26 cellular contexts compared by ENCODE assay signal in the genomic region with DNA sequence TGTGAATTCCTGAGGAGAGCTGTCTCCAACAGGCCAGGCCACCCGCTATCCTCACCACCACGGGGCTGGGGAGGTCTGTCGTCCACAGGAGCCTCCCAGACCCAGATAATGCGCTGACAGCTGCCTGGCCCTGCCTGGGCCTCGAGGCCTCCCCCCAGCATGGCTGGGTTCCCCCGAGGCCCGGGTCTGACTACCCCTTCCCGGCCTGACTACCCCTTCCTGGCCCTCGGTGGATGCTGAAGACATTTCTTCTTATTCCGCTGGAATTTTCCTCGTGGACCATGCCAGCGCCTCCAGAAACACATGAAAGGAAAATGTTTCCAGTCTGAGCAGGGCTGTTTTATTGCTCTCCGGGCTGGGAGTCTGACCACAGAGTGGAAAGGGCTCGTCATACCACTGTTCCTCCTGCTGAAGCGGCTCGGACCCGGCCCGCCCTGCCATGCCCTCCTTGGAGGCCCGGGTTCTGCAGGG. TPM values are rescaled to one million over a fixed set of nuclear protein-coding genes. Genes with fewer than 3 reads are reported as not detected.
DNase-seq lines count a peak whose midpoint lies in the region; ATAC-seq and TF ChIP-seq lines count a peak whose summit lies in the region.
"Had no signal": no experiment of that assay in that cellular context is flagged by ENCODE, and none has a peak within 500 bp of the region (broad histone marks: within the 10 kb centered on the region; RNA-seq: fewer than 3 reads in every experiment).

No MANE protein-coding gene starts in this region.

- no peak for TF ChIP-seq CTCF in AG10803 (conservative IDR thresholded peaks at IDR 0.05; ENCODE audit: low read length)
- no peak for TF ChIP-seq CTCF in HFFc6 (IDR thresholded peaks at IDR 0.05)
- no peak for TF ChIP-seq CTCF in heart left ventricle (IDR thresholded peaks at IDR 0.05)
- no peak for TF ChIP-seq CTCF in progenitor cell of endocrine pancreas (IDR thresholded peaks at IDR 0.05; ENCODE audit: unreplicated experiment)

- H3K9me3 ChIP-seq in heart left ventricle = no peaks in the 10 kb centered on the region
- H3K9me3 ChIP-seq: lower lobe of right lung, upper lobe of left lung had no signal

- no peak overlapping the region; the same call in 1 of the 2 replicates for H3K27ac Mint-ChIP-seq in HFFc6
- H3K27ac Mint-ChIP-seq in progenitor cell of endocrine pancreas = peak overlapping the region; percentile 67
- H3K27ac Mint-ChIP-seq: activated CD8-positive, alpha-beta T cell treated with anti-CD3 and anti-CD28 coated beads for 36 hours had no signal

- peaks cover 7% of the 10 kb centered on the region for H3K27me3 Mint-ChIP-seq in HFFc6 (ENCODE audit: insufficient read depth)
- peaks cover 11% of the 10 kb centered on the region for H3K27me3 Mint-ChIP-seq in progenitor cell of endocrine pancreas

- intact Hi-C loops in heart left ventricle (cut with DNase I) = no loop called here
- intact Hi-C loops in left colon (cut with DNase I, micrococcal nuclease) = no loop called here

- ATAC-seq in heart left ventricle (peak in 3 of 4 donors; percentile 7 to 60 (median 13)), left colon (no peak)
- ATAC-seq: activated CD4-positive, CD25-positive, alpha-beta regulatory T cell treated with anti-CD3 and anti-CD28 coated beads, Interleukin-2, amount 50 U/mL, for 24 hours; activated CD8-positive, alpha-beta T cell treated with anti-CD3 and anti-CD28 coated beads for 36 hours had no signal

- H3K4me3 ChIP-seq in AG10803 (ENCODE audit: low read length) = no peak overlapping the region
- no peak overlapping the region for H3K4me3 ChIP-seq in heart left ventricle
- H3K4me3 ChIP-seq: lower lobe of right lung, upper lobe of left lung had no signal

- H3K9me3 Mint-ChIP-seq in HFFc6 (no peaks in the 10 kb centered on the region), progenitor cell of endocrine pancreas (ENCODE audit: low read depth) (no peaks in the 10 kb centered on the region)
- H3K9me3 Mint-ChIP-seq: activated CD8-positive, alpha-beta T cell treated with anti-CD3 and anti-CD28 coated beads for 36 hours; immature natural killer cell had no signal

- DNase-seq in AG10803 (ENCODE audit: low read depth) (peak; percentile 77), HFFc6 (peak; percentile 54), heart left ventricle (no peak), progenitor cell of endocrine pancreas (ENCODE audit: low spot score, unreplicated experiment) (no peak), NCI-H1417 treated with DMSO at 0.1 percent for 48 hours (lab: John Stamatoyannopoulos, UW) (no peak), kidney tubule cell (ENCODE audit: low spot score) (no peak), left colon (no peak), NCI-H1092 treated with DMSO at 0.1 percent for 48 hours (lab: John Stamatoyannopoulos, UW) (no peak)
- DNase-seq: activated CD8-positive, alpha-beta T cell treated with anti-CD3 and anti-CD28 coated beads for 36 hours; activated naive CD4-positive, alpha-beta T cell; central memory CD4-positive, alpha-beta T cell; EL; immature natural killer cell; Kasumi-1; lower lobe of right lung; NCI-H2029; NCI-H82; nucleus accumbens; retina; stimulated activated CD4-positive, alpha-beta T cell treated with anti-CD3 and anti-CD28 coated beads, Interleukin-15, amount 100 ng/mL, for 24 hours; upper lobe of left lung had no signal

- peaks cover 12% of the 10 kb centered on the region for H3K4me1 Mint-ChIP-seq in HFFc6 (ENCODE audit: low read depth)
- H3K4me1 Mint-ChIP-seq in progenitor cell of endocrine pancreas (ENCODE audit: low read depth) = no peaks in the 10 kb centered on the region

- 62 to 72% (median 68%) methylated on average over 19 of the region's 19 CpGs for WGBS in heart left ventricle, 4 donors

- peaks cover 0 to 12% (median 0%) of the 10 kb centered on the region in 12 donors for H3K4me1 ChIP-seq in heart left ventricle

- H3K27ac ChIP-seq in heart left ventricle = peak overlapping the region in 3 of 12 donors; percentile 42 to 57 (median 52)
- H3K27ac ChIP-seq: lower lobe of right lung had no signal

- H3K36me3 Mint-ChIP-seq in HFFc6 (ENCODE audit: low read depth) (no peaks in the 10 kb centered on the region), progenitor cell of endocrine pancreas (ENCODE audit: insufficient read depth) (no peaks in the 10 kb centered on the region)
- H3K36me3 Mint-ChIP-seq: CD14-positive monocyte, immature natural killer cell had no signal

- H3K27me3 ChIP-seq in heart left ventricle = peaks cover 0 to 12% (median 2%) of the 10 kb centered on the region in 9 donors
- H3K27me3 ChIP-seq: upper lobe of left lung had no signal

- H3K4me3 Mint-ChIP-seq in HFFc6 (no peak overlapping the region), progenitor cell of endocrine pancreas (ENCODE audit: low read depth) (no peak overlapping the region)
- H3K4me3 Mint-ChIP-seq: activated CD8-positive, alpha-beta T cell treated with anti-CD3 and anti-CD28 coated beads for 36 hours; immature natural killer cell had no signal

- H3K36me3 ChIP-seq in heart left ventricle = no peaks in the 10 kb centered on the region
- H3K36me3 ChIP-seq: lower lobe of right lung, upper lobe of left lung had no signal

- no peak for TF ChIP-seq POLR2A in heart left ventricle (IDR thresholded peaks at IDR 0.05)

RNA-seq across cellular contexts. Expression of a gene that starts 16.8 kb away (rescaled TPM):
- 1 to 10 TPM in 3 of 6 experiments, under 1 TPM in 3; 0.67 to 6.1 (median 0.98) TPM for total RNA-seq in HFFc6 (2021; fragmentation: NEBNext Ultra II Directional; extraction: Animal tissue kit (Norgen Biotek cat#: 25700))
- 1 to 10 TPM in 3 of 9 donors, under 1 TPM in 5, not detected in 1; 0.16 to 2.7 (median 0.60) TPM for total RNA-seq in heart left ventricle
- under 1 TPM; 0.11 to 0.53 TPM for polyA plus RNA-seq in heart left ventricle
- total RNA-seq in progenitor cell of endocrine pancreas = 0.13 and 0.24 TPM in 2 replicates
- not detected for total RNA-seq in left colon
- total RNA-seq: A673; activated CD8-positive, alpha-beta T cell treated with anti-CD3 and anti-CD28 coated beads for 36 hours; dermis microvascular lymphatic vessel endothelial cell; OCI-LY7 had no signal
- polyA plus RNA-seq: CD14-positive monocyte, immature natural killer cell had no signal

RNA-seq across cellular contexts. Expression of a gene that starts 23.9 kb away (rescaled TPM):
- 10 to 100 TPM; 46.3 to 54.7 (median 51.4) TPM for total RNA-seq in HFFc6 (2021; fragmentation: NEBNext Ultra II Directional; extraction: Animal tissue kit (Norgen Biotek cat#: 25700))
- 10 to 100 TPM; 27.5 to 84.4 (median 40.2) TPM for total RNA-seq in heart left ventricle
- 10 to 100 TPM; 33.4 to 34.3 TPM for polyA plus RNA-seq in heart left ventricle
- 87.1 and 90.9 TPM in 2 replicates for total RNA-seq in progenitor cell of endocrine pancreas
- 10 to 100 TPM; 67.6 to 81.8 TPM for total RNA-seq in left colon

Comparison
In these comparisons a context has a peak if more than half of its experiments do, and no peak if none do; other contexts are left out.
1. DNase-seq: peak in AG10803 (single experiment) and HFFc6 (single experiment); none in heart left ventricle (0 of 5), progenitor cell of endocrine pancreas (single experiment), NCI-H1417 treated with DMSO at 0.1 percent for 48 hours (single experiment), kidney tubule cell (single experiment), left colon (0 of 2) and NCI-H1092 treated with DMSO at 0.1 percent for 48 hours (single experiment).